Comparison of ENCODE assay signal across 1 cellular context in genomic region chr2:39492095-39492590, GRCh38.
TF ChIP-seq lines count a peak whose summit lies in the region.

No MANE protein-coding gene starts in this region.

TF ChIP-seq in GM12878, 131 proteins besides CTCF, POLR2A, EP300 and RAD21 (continued from another document and continues in another):
- TF ChIP-seq ATF7 (IDR thresholded peaks at IDR 0.05; ENCODE audit: low read depth) (peak; percentile 97), CHD1 (IDR thresholded peaks at IDR 0.05; ENCODE audit: low read depth, low read length) (no peak), IKZF2 (IDR thresholded peaks at IDR 0.05) (peak; percentile 92 to 96), RELA (IDR thresholded peaks at IDR 0.05; ENCODE audit: borderline replicate concordance, partially characterized antibody) (peak; percentile 70), ZNF207 (IDR thresholded peaks at IDR 0.05; ENCODE audit: borderline replicate concordance) (no peak; the same call in 1 of the 2 replicates), E2F4 (IDR thresholded peaks at IDR 0.05; ENCODE audit: low read depth, low read length) (no peak), CEBPZ (IDR thresholded peaks at IDR 0.05; ENCODE audit: low read depth, low read length) (no peak), EZH2 (IDR thresholded peaks at IDR 0.05; ENCODE audit: borderline replicate concordance, control insufficient read depth, low read depth, low read length) (peak; percentile 83; the same call in 1 of the 2 replicates), ZBTB40 (IDR thresholded peaks at IDR 0.05; ENCODE audit: borderline replicate concordance) (no peak), PAX5 (IDR thresholded peaks at IDR 0.05; ENCODE audit: borderline replicate concordance, low read depth, low read length) (peak; percentile 98), TCF3 (IDR thresholded peaks at IDR 0.05; ENCODE audit: borderline replicate concordance, insufficient read depth, low read depth, low read length) (peak; percentile 94), HDGF (IDR thresholded peaks at IDR 0.05) (no peak), REST (IDR thresholded peaks at IDR 0.05; ENCODE audit: low read depth, low read length) (peak; percentile 36; the same call in 1 of the 2 replicates), MEF2B (IDR thresholded peaks at IDR 0.05; ENCODE audit: partially characterized antibody, poor library complexity, severe bottlenecking) (peak; percentile 97), MXI1 (IDR thresholded peaks at IDR 0.05; ENCODE audit: low read depth, low read length) (peak; percentile 80; the same call in 1 of the 2 replicates), RFX5 (IDR thresholded peaks at IDR 0.05; ENCODE audit: low read depth, low read length) (no peak), CHD4 (IDR thresholded peaks at IDR 0.05) (no peak), CBFB (IDR thresholded peaks at IDR 0.05; ENCODE audit: low read depth) (peak; percentile 98), CBX3 (IDR thresholded peaks at IDR 0.05; ENCODE audit: borderline replicate concordance, low read depth) (no peak), ATF3 (IDR thresholded peaks at IDR 0.05; ENCODE audit: borderline replicate concordance, extremely low read depth, low read depth, low read length) (no peak), IRF4 (IDR thresholded peaks at IDR 0.05; ENCODE audit: low read depth, low read length) (peak; percentile 97), MTA3 (IDR thresholded peaks at IDR 0.05; ENCODE audit: borderline replicate concordance, low read length) (peak; percentile 99), NFIC (IDR thresholded peaks at IDR 0.05; ENCODE audit: low read depth, low read length) (peak; percentile 99), RUNX3 (IDR thresholded peaks at IDR 0.05; ENCODE audit: low read length) (peak; percentile 100), POLR2AphosphoS2 (IDR thresholded peaks at IDR 0.05; ENCODE audit: low read depth, low read length) (no peak), MEF2A (IDR thresholded peaks at IDR 0.05; ENCODE audit: insufficient read depth, low read depth, low read length) (peak; percentile 99), SRF (IDR thresholded peaks at IDR 0.05; ENCODE audit: low read depth in 2 of 2, low read length in 2 of 2) (no peak), ZNF592 (IDR thresholded peaks at IDR 0.05) (peak; percentile 90; the same call in 1 of the 2 replicates), ESRRA (IDR thresholded peaks at IDR 0.05; ENCODE audit: low read length) (no peak), SP1 (IDR thresholded peaks at IDR 0.05; ENCODE audit: low read depth, low read length) (peak; percentile 82), ZNF384 (IDR thresholded peaks at IDR 0.05; ENCODE audit: borderline replicate concordance, low read depth, low read length) (peak; percentile 69; the same call in 1 of the 2 replicates), IKZF1 (conservative IDR thresholded peaks at IDR 0.05) (peak; percentile 88), ZNF687 (IDR thresholded peaks at IDR 0.05) (no peak), SUZ12 (IDR thresholded peaks at IDR 0.05; ENCODE audit: unreplicated experiment) (no peak), BHLHE40 (IDR thresholded peaks at IDR 0.05; ENCODE audit: borderline replicate concordance in 1 of 2, low read depth in 2 of 2, low read length in 1 of 2) (peak; percentile 95 to 98), SMAD5 (IDR thresholded peaks at IDR 0.05; ENCODE audit: low read depth) (no peak)
